2 cellular contexts compared by ENCODE assay signal in genomic region chr2:218405365-218406208, GRCh38.
TF ChIP-seq lines count a peak whose summit lies in the region.

No MANE protein-coding gene starts in this region.

TF ChIP-seq in HEK293, 187 proteins besides CTCF, POLR2A, EP300 and RAD21:
- TF ChIP-seq ZNF341 (tag by site-specific recombination; IDR thresholded peaks at IDR 0.05; ENCODE audit: low read depth) (peak; percentile 65), ZNF311 (tag by site-specific recombination; IDR thresholded peaks at IDR 0.05; ENCODE audit: borderline replicate concordance) (no peak), IKZF3 (tag by site-specific recombination; IDR thresholded peaks at IDR 0.05) (no peak), GLIS2 (tag by site-specific recombination; IDR thresholded peaks at IDR 0.05) (peak; percentile 54; the same call in 1 of the 2 replicates), GLIS1 (tag by site-specific recombination; IDR thresholded peaks at IDR 0.05) (peak; percentile 41), ZNF513 (tag by site-specific recombination; IDR thresholded peaks at IDR 0.05) (no peak), PATZ1 (tag by site-specific recombination; IDR thresholded peaks at IDR 0.05) (peak; percentile 39; the same call in 1 of the 2 replicates), GFI1B (tag by site-specific recombination; IDR thresholded peaks at IDR 0.05) (no peak), KLF17 (tag by site-specific recombination; IDR thresholded peaks at IDR 0.05) (0 out of 2 replicates have a peak, but pooled peaks have one; percentile 15), ZNF596 (tag by site-specific recombination; IDR thresholded peaks at IDR 0.05) (no peak), ZEB2 (tag by site-specific recombination; IDR thresholded peaks at IDR 0.05) (0 out of 2 replicates have a peak, but pooled peaks have one; percentile 9), SCRT2 (tag by site-specific recombination; IDR thresholded peaks at IDR 0.05) (peak; percentile 79)
- TF ChIP-seq, protein P1, sequence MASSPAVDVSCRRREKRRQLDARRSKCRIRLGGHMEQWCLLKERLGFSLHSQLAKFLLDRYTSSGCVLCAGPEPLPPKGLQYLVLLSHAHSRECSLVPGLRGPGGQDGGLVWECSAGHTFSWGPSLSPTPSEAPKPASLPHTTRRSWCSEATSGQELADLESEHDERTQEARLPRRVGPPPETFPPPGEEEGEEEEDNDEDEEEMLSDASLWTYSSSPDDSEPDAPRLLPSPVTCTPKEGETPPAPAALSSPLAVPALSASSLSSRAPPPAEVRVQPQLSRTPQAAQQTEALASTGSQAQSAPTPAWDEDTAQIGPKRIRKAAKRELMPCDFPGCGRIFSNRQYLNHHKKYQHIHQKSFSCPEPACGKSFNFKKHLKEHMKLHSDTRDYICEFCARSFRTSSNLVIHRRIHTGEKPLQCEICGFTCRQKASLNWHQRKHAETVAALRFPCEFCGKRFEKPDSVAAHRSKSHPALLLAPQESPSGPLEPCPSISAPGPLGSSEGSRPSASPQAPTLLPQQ (tag by site-specific recombination; IDR thresholded peaks at IDR 0.05) = 0 out of 2 replicates have a peak, but pooled peaks have one; percentile 12
- TF ChIP-seq, protein P2, sequence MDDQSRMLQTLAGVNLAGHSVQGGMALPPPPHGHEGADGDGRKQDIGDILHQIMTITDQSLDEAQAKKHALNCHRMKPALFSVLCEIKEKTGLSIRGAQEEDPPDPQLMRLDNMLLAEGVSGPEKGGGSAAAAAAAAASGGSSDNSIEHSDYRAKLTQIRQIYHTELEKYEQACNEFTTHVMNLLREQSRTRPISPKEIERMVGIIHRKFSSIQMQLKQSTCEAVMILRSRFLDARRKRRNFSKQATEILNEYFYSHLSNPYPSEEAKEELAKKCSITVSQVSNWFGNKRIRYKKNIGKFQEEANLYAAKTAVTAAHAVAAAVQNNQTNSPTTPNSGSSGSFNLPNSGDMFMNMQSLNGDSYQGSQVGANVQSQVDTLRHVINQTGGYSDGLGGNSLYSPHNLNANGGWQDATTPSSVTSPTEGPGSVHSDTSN (CRISPR knock-in tag; IDR thresholded peaks at IDR 0.05) = 0 out of 2 replicates have a peak, but pooled peaks have one; percentile 5

TF ChIP-seq in endothelial cell of umbilical vein, 7 proteins besides CTCF, POLR2A, EP300 and RAD21:
- no peak for TF ChIP-seq GATA2 (IDR thresholded peaks at IDR 0.05; ENCODE audit: insufficient read depth, insufficient read length, low read depth, low read length)
- TF ChIP-seq FOS (IDR thresholded peaks at IDR 0.05; ENCODE audit: borderline replicate concordance, insufficient read depth, low read length) = no peak
